ENCODE assay signal across 1 cellular context in the genomic region with DNA sequence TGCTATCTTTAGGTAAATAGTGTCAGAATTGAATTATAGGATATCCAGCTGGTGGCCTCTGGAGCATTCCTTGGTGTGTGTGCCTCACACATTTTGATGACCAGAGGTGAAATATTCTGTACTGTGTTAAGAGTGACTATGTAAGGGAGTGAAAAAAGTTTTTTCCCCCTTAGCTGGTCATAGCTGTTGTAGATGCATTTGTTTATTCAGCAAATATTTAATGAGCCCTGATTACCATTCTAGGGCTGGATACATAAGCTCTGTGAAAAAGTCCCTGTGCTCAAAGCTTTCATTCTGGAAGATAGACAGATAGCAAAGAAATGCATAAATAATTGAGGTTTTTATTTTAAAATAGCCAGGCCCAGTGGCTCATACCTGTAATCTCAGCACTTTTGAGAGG.
TF ChIP-seq lines count a peak whose summit lies in the region.

No MANE protein-coding gene starts in this region.

TF ChIP-seq in IMR-90, 13 proteins besides CTCF, POLR2A, EP300 and RAD21 (continued from another document):
- TF ChIP-seq RCOR1 (IDR thresholded peaks at IDR 0.05; ENCODE audit: insufficient replicate concordance, low read length) (no peak), FOS (IDR thresholded peaks at IDR 0.05; ENCODE audit: low read depth, low read length) (no peak)
